In the genomic region with DNA sequence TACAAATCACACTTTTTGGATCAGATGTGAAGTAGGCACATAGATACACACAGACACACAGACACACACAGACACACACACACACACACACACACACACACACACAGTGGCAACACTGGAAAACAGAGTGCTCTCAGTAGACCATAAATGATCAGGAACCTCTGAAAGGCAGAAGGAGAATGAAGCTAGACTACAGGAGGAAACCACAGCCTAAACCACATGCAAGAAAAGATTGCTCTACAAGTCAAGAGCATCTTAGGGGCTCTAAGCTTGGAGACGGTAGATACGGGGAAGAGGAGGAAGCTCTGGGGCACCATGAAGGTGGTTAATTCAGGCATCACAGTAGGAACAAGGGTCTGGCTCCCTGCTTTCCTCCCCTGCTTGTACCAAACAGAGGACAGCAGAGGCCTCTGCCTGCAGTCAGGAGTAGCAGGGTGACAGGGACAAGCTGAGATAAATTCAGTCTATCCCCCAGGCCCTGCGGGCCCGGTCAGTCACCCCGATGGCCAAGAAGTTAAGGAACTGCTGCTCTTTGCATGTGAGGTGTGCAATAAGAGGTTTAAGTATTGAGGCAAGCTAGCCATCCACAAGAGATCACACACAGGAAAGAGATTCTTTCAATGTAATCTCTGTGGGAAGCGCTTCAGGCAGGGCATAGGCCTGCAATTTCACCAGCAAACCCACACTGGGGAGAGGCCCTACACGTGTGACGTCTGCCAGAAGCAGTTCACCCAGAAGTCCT, we compare ENCODE assay signal across 16 cellular contexts. TPM values are rescaled to one million over a fixed set of nuclear protein-coding genes. Genes with fewer than 3 reads are reported as not detected.
DNase-seq lines count a peak whose midpoint lies in the region; ATAC-seq, FAIRE-seq and TF ChIP-seq lines count a peak whose summit lies in the region.
"Had no signal": no experiment of that assay in that cellular context is flagged by ENCODE, and none has a peak within 500 bp of the region (broad histone marks: within the 10 kb centered on the region; RNA-seq: fewer than 3 reads in every experiment).

No MANE protein-coding gene starts in this region.

- POLR2A ChIA-PET in GM12878 (lab: Charles Lee) = interaction anchor here (0.5 kb wide), 1 partner anchor 35 kb away, joined by 3 read pairs; no protein-coding TSS in a partner anchor

- DNase-seq in CD14-positive monocyte (ENCODE audit: low spot score) (no peak), SKM-1 treated with dmso at 0.1 percent for 144 hours (lab: John Stamatoyannopoulos, UW; ENCODE audit: unreplicated experiment) (peak; percentile 91), GM12878 (ENCODE audit: low read depth, low spot score) (no peak), transverse colon (no peak), caudate nucleus (lab: John Stamatoyannopoulos, UW) (no peak)
- peak; percentile 98 for DNase-seq in Jurkat, Clone E6-1 (ENCODE audit: low read depth, low spot score)
- DNase-seq: heart left ventricle, left ventricle myocardium superior, NCI-H1417 treated with DMSO at 0.1 percent for 48 hours, NCI-H446 treated with DMSO at 0.1 percent for 48 hours, testis had no signal

- H3K9me3 ChIP-seq in GM12878 (replicated peaks; ENCODE audit: control insufficient read depth, insufficient read depth, low read length) = no peaks in the 10 kb centered on the region; the same call in 2 of the 3 replicates
- H3K9me3 ChIP-seq in transverse colon = no peaks in the 10 kb centered on the region
- H3K9me3 ChIP-seq: heart left ventricle, testis had no signal

- TF ChIP-seq EP300 in GM12878 (IDR thresholded peaks at IDR 0.05; ENCODE audit: borderline replicate concordance in 1 of 2, control insufficient read depth in 1 of 2, low read depth in 2 of 2, low read length in 2 of 2) (no peak), transverse colon (IDR thresholded peaks at IDR 0.05; ENCODE audit: low read depth) (no peak)

- H3K4me1 Mint-ChIP-seq in CD14-positive monocyte = peaks cover 24% of the 10 kb centered on the region

- H3K4me3 ChIP-seq in Jurkat, Clone E6-1 (ENCODE audit: low read length) = no peak overlapping the region
- H3K4me3 ChIP-seq in GM12878 (no peak overlapping the region), transverse colon (no peak overlapping the region)
- H3K4me3 ChIP-seq: heart left ventricle, testis had no signal

- CTCF ChIA-PET in GM12878 (lab: Yijun Ruan, JAX) = no interaction called here

- TF ChIP-seq CTCF in CD14-positive monocyte (IDR thresholded peaks at IDR 0.05) (no peak), GM12878 (IDR thresholded peaks at IDR 0.05 in 2 of 3, conservative IDR thresholded peaks at IDR 0.05 in 1 of 3; ENCODE audit: control insufficient read depth in 2 of 3, extremely low read depth in 1 of 3, insufficient read depth in 1 of 3, low read depth in 3 of 3, low read length in 3 of 3) (no peak), transverse colon (IDR thresholded peaks at IDR 0.05) (no peak)

- no peak overlapping the region for H2AFZ ChIP-seq in GM12878 (ENCODE audit: control insufficient read depth, low read depth, low read length)

- peaks cover 5 to 18% (median 16%) of the 10 kb centered on the region in 3 donors for H3K27me3 Mint-ChIP-seq in CD14-positive monocyte (ENCODE audit: low read depth in 3 of 3)

- H3K4me1 ChIP-seq in GM12878 (ENCODE audit: control insufficient read depth, insufficient read depth, low read length) (no peaks in the 10 kb centered on the region), transverse colon (no peaks in the 10 kb centered on the region)
- H3K4me1 ChIP-seq: heart left ventricle, testis had no signal

- H3K9me3 Mint-ChIP-seq in CD14-positive monocyte = peaks cover 0 to 4% (median 3%) of the 10 kb centered on the region in 7 donors
- H3K9me3 Mint-ChIP-seq: activated naive CD4-positive, alpha-beta T cell treated with anti-CD3 and anti-CD28 coated beads, Interleukin-2, amount 50 U/mL, for 24 hours had no signal

- RAD21 ChIA-PET in GM12878 (lab: Charles Lee; ENCODE audit: unreplicated experiment) = no interaction called here

- H4K20me1 ChIP-seq in GM12878 (ENCODE audit: control insufficient read depth, insufficient read depth) = no peaks in the 10 kb centered on the region

- ATAC-seq in GM12878 (no peak), HG03442 (IDR thresholded peaks at IDR 0.05; ENCODE audit: unreplicated experiment) (no peak), HG03460 (IDR thresholded peaks at IDR 0.05; ENCODE audit: unreplicated experiment) (no peak)
- ATAC-seq: HCT116, heart left ventricle, left ventricle myocardium superior had no signal

- SMC1A ChIA-PET in GM12878 (lab: Charles Lee; ENCODE audit: uncharacterized antibody, unreplicated experiment) = interaction anchor here (0.7 kb wide), 1 partner anchor 38 kb away, joined by 3 read pairs; no protein-coding TSS in a partner anchor

- H3K4me2 ChIP-seq in GM12878 (ENCODE audit: control insufficient read depth, insufficient read depth) = no peak overlapping the region

- TF ChIP-seq RAD21 in GM12878 (IDR thresholded peaks at IDR 0.05; ENCODE audit: insufficient read depth, low read depth, low read length) = no peak

- no peaks in the 10 kb centered on the region for H3K79me2 ChIP-seq in GM12878 (ENCODE audit: control insufficient read depth, insufficient read depth, low read length)

- H3K36me3 ChIP-seq in GM12878 (ENCODE audit: control insufficient read depth in 2 of 2, insufficient read depth in 2 of 2, low read length in 1 of 2) = no peaks in the 10 kb centered on the region
- no peaks in the 10 kb centered on the region for H3K36me3 ChIP-seq in transverse colon
- H3K36me3 ChIP-seq: heart left ventricle had no signal

- FAIRE-seq in GM12878 (lab: Jason Lieb, UNC) = no peak
- FAIRE-seq: G401.6 had no signal

- intact Hi-C loops in CD14-positive monocyte (cut with micrococcal nuclease) = no loop called here
- intact Hi-C loops in GM12878 (cut with micrococcal nuclease; ENCODE audit: unreplicated experiment) = no loop called here
- intact Hi-C loops in transverse colon (cut with DNase I; ENCODE audit: low total_unique reads) = no loop called here

- no peak for TF ChIP-seq POLR2A in GM12878 (IDR thresholded peaks at IDR 0.05; ENCODE audit: low read depth, low read length)
- no peak for TF ChIP-seq POLR2A in transverse colon (IDR thresholded peaks at IDR 0.05)

- no peak overlapping the region for H3K9ac ChIP-seq in GM12878 (ENCODE audit: control insufficient read depth, insufficient read depth, low read length)

- 44% methylated on average over 8 of the region's 8 CpGs for WGBS in GM12878 (ENCODE audit: insufficient coverage, insufficient replicate concordance, low lambda C conversion rate, missing lambda C conversion rate)
- WGBS in transverse colon (ENCODE audit: low coverage in 1 of 2), 2 donors = 75% methylated on average over 8 of the region's 8 CpGs; no CpG with 5 or more reads in 1 of the 2 donors

- H3K36me3 Mint-ChIP-seq in CD14-positive monocyte = no peaks in the 10 kb centered on the region
- H3K36me3 Mint-ChIP-seq: activated naive CD4-positive, alpha-beta T cell treated with anti-CD3 and anti-CD28 coated beads, Interleukin-2, amount 50 U/mL, for 24 hours had no signal

- in situ Hi-C loops in GM12878 (cut with MboI) = no loop called here
- in situ Hi-C loops in transverse colon (cut with MboI; ENCODE audit: low pct_ligation_motif_present in 1 of 4, low pct_unique_long_range_greater_than_20kb in 1 of 4, low sequenced_read_pairs in 3 of 4) = no loop called here

- H3K27ac ChIP-seq in GM12878 (ENCODE audit: control insufficient read depth, insufficient read depth) = no peak overlapping the region
- H3K27ac ChIP-seq in transverse colon = no peak overlapping the region
- no peak overlapping the region for H3K27ac ChIP-seq in caudate nucleus (ENCODE audit: low read depth, low read length)
- H3K27ac ChIP-seq: heart left ventricle, testis had no signal

- H3K27ac Mint-ChIP-seq in CD14-positive monocyte = peak overlapping the region in 4 of 7 donors; percentile 2 to 37 (median 21)
- H3K27ac Mint-ChIP-seq: activated naive CD4-positive, alpha-beta T cell treated with anti-CD3 and anti-CD28 coated beads, Interleukin-2, amount 50 U/mL, for 24 hours had no signal

- peak overlapping the region in 1 of 2 donors; percentile 22 for H3K4me3 Mint-ChIP-seq in CD14-positive monocyte
- H3K4me3 Mint-ChIP-seq: activated naive CD4-positive, alpha-beta T cell treated with anti-CD3 and anti-CD28 coated beads, Interleukin-2, amount 50 U/mL, for 24 hours had no signal

- no TSS peak for BruUV-seq in GM12878 (replicated peaks; lab: Mats Ljungman, UMichigan)

- H3K27me3 ChIP-seq in GM12878 (replicated peaks in 1 of 2; ENCODE audit: control insufficient read depth in 2 of 2, insufficient read depth in 2 of 2, low read length in 1 of 2) (peaks cover 0 to 6% of the 10 kb centered on the region in 2 experiments; a peak in 1 of 4 replicates), transverse colon (no peaks in the 10 kb centered on the region)
- H3K27me3 ChIP-seq: heart left ventricle, testis had no signal

RNA-seq across cellular contexts. Expression of gene ARPIN, which starts 23.5 kb away (rescaled TPM):
- 10 to 100 TPM in 1 of 2 donors, 1 to 10 TPM in 1; 9.7 to 14.0 TPM for polyA plus RNA-seq in CD14-positive monocyte
- polyA plus RNA-seq in Jurkat, Clone E6-1 (2012; ENCODE audit: insufficient read depth, insufficient read length) = not detected
- total RNA-seq in GM12878 (2013; cell fraction: nucleolus; rRNA removed) = not detected in 2 replicates
- total RNA-seq in GM12878 (2014; rRNA removed) = not detected in 2 replicates
- total RNA-seq in GM12878 (2014; rRNA removed; fragmentation: Illumina TruSeq; extraction: Trizol) = not detected in 2 replicates
- not detected in 2 replicates for total RNA-seq in GM12878 (2021)
- not detected for polyA plus RNA-seq in GM12878 (2011; ENCODE audit: low read depth)
- not detected in 2 replicates for polyA plus RNA-seq in GM12878 (2011; rRNA removed)
- not detected in 2 replicates for polyA plus RNA-seq in GM12878 (2011; cell fraction: cytosol; rRNA removed)
- polyA plus RNA-seq in GM12878 (2011; cell fraction: nucleus; rRNA removed) = not detected in 2 replicates
- polyA plus RNA-seq in GM12878 (2012) = 0.03 and 0.06 TPM in 2 replicates
- not detected in 2 replicates for polyA plus RNA-seq in GM12878 (2014; fragmentation: Illumina TruSeq; extraction: Trizol)
- polyA plus RNA-seq in GM12878 (2014; fragmentation: Nextera tagmentation; extraction: Ambion mirVana) = under 1 TPM in 1 of 2 experiments, not detected in 1; 0.02 TPM
- not detected in 2 replicates for polyA plus RNA-seq in GM12878 (2014; rRNA removed)
- polyA plus RNA-seq in GM12878 (2016; fragmentation: Nextera tagmentation; extraction: Ambion mirVana) = under 1 TPM in 1 of 2 experiments, not detected in 1; 0.04 TPM
- not detected in 2 replicates for polyA minus RNA-seq in GM12878 (2011; rRNA and poly(A)+ RNA removed)
- polyA minus RNA-seq in GM12878 (2011; cell fraction: cytosol; rRNA and poly(A)+ RNA removed) = 1.1 and 1.4 TPM in 2 replicates
- polyA minus RNA-seq in GM12878 (2011; cell fraction: nucleus; rRNA and poly(A)+ RNA removed) = not detected in 2 replicates
- 10 to 100 TPM; 24.1 to 48.6 (median 37.6) TPM for total RNA-seq in transverse colon

RNA-seq across cellular contexts. Expression of gene AP3S2, which starts 42.4 kb away (rescaled TPM):
- 10 to 100 TPM; 32.4 to 41.2 TPM for polyA plus RNA-seq in CD14-positive monocyte
- polyA plus RNA-seq in Jurkat, Clone E6-1 (2012; ENCODE audit: insufficient read depth, insufficient read length) = 23.7 TPM
- total RNA-seq in GM12878 (2013; cell fraction: nucleolus; rRNA removed) = 80.5 and 89.8 TPM in 2 replicates
- 23.4 and 27.1 TPM in 2 replicates for total RNA-seq in GM12878 (2014; rRNA removed)
- 42.2 and 43.6 TPM in 2 replicates for total RNA-seq in GM12878 (2014; rRNA removed; fragmentation: Illumina TruSeq; extraction: Trizol)
- total RNA-seq in GM12878 (2021) = 22.3 and 24.7 TPM in 2 replicates
- 11.7 TPM for polyA plus RNA-seq in GM12878 (2011; ENCODE audit: low read depth)
- 25.8 and 49.0 TPM in 2 replicates for polyA plus RNA-seq in GM12878 (2011; rRNA removed)
- 13.0 and 16.4 TPM in 2 replicates for polyA plus RNA-seq in GM12878 (2011; cell fraction: cytosol; rRNA removed)
- 8.7 and 12.3 TPM in 2 replicates for polyA plus RNA-seq in GM12878 (2011; cell fraction: nucleus; rRNA removed)
- 13.6 and 19.6 TPM in 2 replicates for polyA plus RNA-seq in GM12878 (2012)
- 28.3 and 28.8 TPM in 2 replicates for polyA plus RNA-seq in GM12878 (2014; fragmentation: Illumina TruSeq; extraction: Trizol)
- polyA plus RNA-seq in GM12878 (2014; fragmentation: Nextera tagmentation; extraction: Ambion mirVana) = 10 to 100 TPM; 10.0 to 13.1 TPM
- 18.3 and 33.7 TPM in 2 replicates for polyA plus RNA-seq in GM12878 (2014; rRNA removed)
- 10 to 100 TPM; 21.6 to 26.1 TPM for polyA plus RNA-seq in GM12878 (2016; fragmentation: Nextera tagmentation; extraction: Ambion mirVana)
- 38.0 and 52.5 TPM in 2 replicates for polyA minus RNA-seq in GM12878 (2011; rRNA and poly(A)+ RNA removed)
- polyA minus RNA-seq in GM12878 (2011; cell fraction: cytosol; rRNA and poly(A)+ RNA removed) = 9.2 and 11.1 TPM in 2 replicates
- polyA minus RNA-seq in GM12878 (2011; cell fraction: nucleus; rRNA and poly(A)+ RNA removed) = 19.3 and 31.9 TPM in 2 replicates
- 10 to 100 TPM; 20.9 to 90.0 (median 72.6) TPM for total RNA-seq in transverse colon

Comparison
In these comparisons a context has a peak if more than half of its experiments do, and no peak if none do; other contexts are left out.
1. DNase-seq: peak in Jurkat, Clone E6-1 (single experiment) and SKM-1 treated with dmso at 0.1 percent for 144 hours (single experiment); none in CD14-positive monocyte (single experiment), GM12878 (single experiment), transverse colon (single experiment) and caudate nucleus (0 of 61).
2. RNA of gene ARPIN, which starts 23.5 kb away (total RNA-seq): 24.1 to 48.6 TPM in transverse colon; not detected in GM12878; every median in the first group is over 10 times any median in the second.